In the genomic region with DNA sequence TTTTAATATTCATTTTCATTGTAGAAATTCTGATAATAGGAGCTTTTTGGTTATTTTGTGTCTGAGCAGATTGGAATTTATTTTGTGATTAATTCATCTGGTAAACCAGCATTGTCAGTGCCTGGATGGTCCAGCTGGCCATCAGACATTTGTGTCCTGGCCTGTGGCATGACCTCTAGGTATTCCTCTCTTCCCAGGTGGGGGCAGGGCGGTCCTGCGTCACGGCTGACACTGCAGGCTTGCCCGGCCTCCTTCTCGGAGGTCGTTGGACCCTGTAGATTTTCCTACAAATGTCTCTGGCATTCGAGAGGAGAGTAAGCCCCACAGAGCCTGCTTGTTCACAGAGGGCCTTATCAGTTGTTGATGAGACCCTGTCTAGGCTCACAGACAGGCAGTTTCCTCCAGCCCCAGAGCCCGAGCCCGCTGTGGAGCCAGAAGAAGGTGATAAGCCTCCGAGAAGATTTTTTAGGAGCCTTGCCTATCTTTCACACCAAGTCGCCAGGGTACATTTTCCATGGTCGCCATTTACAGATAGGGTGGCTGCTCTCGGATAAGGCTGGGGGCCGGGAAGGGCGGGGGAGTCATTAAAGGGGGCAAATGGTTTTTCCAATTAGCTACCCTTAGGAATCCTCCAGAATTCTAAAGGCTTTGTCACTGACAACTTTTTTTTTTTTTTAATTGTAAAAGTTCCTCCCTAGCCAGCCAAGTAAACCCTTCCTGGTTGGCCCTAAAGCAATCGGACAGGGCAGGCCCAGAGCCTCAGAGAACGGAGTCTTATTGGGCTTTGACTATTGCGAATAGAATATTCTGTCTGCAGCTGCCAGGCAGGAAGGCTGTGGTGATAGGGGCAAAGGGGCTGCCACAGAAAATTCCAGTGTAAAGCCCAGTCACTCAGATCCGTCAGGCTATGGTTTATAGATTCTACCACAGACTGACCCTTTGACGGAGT, we compare ENCODE assay signal across 15 cellular contexts.
DNase-seq lines count a peak whose midpoint lies in the region; ATAC-seq and TF ChIP-seq lines count a peak whose summit lies in the region.
"Had no signal": no experiment of that assay in that cellular context is flagged by ENCODE, and none has a peak within 500 bp of the region (broad histone marks: within the 10 kb centered on the region; RNA-seq: fewer than 3 reads in every experiment).

No MANE protein-coding gene starts in this region.

- peak overlapping the region; percentile 84 for H3K27ac Mint-ChIP-seq in endodermal cell
- H3K27ac Mint-ChIP-seq: B cell had no signal

- H3K36me3 ChIP-seq in cardiac muscle cell (no peaks in the 10 kb centered on the region), endodermal cell (ENCODE audit: control insufficient read depth, insufficient read depth, low read length) (no peaks in the 10 kb centered on the region)

- intact Hi-C loops in cardiac septum (cut with DNase I), result no loop called here

- 80 to 87% methylated on average over 14 to 20 of the region's 20 CpGs for WGBS in endodermal cell (ENCODE audit: insufficient coverage in 1 of 2, insufficient read length in 1 of 2), 2 experiments

- TF ChIP-seq CTCF in cardiac muscle cell (IDR thresholded peaks at IDR 0.05; ENCODE audit: low read depth, low read length), result no peak
- TF ChIP-seq CTCF in endodermal cell (conservative IDR thresholded peaks at IDR 0.05), result no peak

- H3K27me3 ChIP-seq in cardiac muscle cell (no peaks in the 10 kb centered on the region), endodermal cell (ENCODE audit: control insufficient read depth, insufficient read depth, low read length, poor library complexity, severe bottlenecking) (peaks cover 5% of the 10 kb centered on the region)

- H3K36me3 Mint-ChIP-seq in endodermal cell (ENCODE audit: low read depth), result peaks cover 4% of the 10 kb centered on the region

- peaks cover 42% of the 10 kb centered on the region for H3K4me1 ChIP-seq in cardiac muscle cell (ENCODE audit: low read depth)
- H3K4me1 ChIP-seq in endodermal cell (ENCODE audit: control insufficient read depth, insufficient read depth, low read length), result peaks cover 4% of the 10 kb centered on the region

- ATAC-seq in HG02678 (IDR thresholded peaks at IDR 0.05; ENCODE audit: unreplicated experiment) (no peak), GM18909 (IDR thresholded peaks at IDR 0.05; ENCODE audit: poor library complexity, unreplicated experiment) (no peak)

- H3K27me3 Mint-ChIP-seq in endodermal cell (ENCODE audit: insufficient read depth), result peaks cover 3% of the 10 kb centered on the region

- peak overlapping the region; percentile 6 for H3K4me3 ChIP-seq in cardiac muscle cell
- H3K4me3 ChIP-seq in endodermal cell (ENCODE audit: low read length), result no peak overlapping the region

- DNase-seq in cardiac muscle cell (ENCODE audit: low read depth in 1 of 2, low spot score in 1 of 2), result peak in 1 of 2 donors; percentile 75
- DNase-seq in cardiac septum (ENCODE audit: low spot score), result no peak
- peak; percentile 73 for DNase-seq in endodermal cell
- peak; percentile 32 for DNase-seq in iPS-NIHi7 (ENCODE audit: extremely low spot score)
- no peak for DNase-seq in activated CD8-positive, alpha-beta memory T cell treated with anti-CD3 and anti-CD28 coated beads for 24 hours
- DNase-seq: DMS 273 treated with DMSO at 0.1 percent for 48 hours, DND-41, GOT3, NCI-H1092 treated with DMSO at 0.1 percent for 48 hours, NCI-H1694, NCI-H774, SIG-M5 had no signal

- H3K27ac ChIP-seq in cardiac muscle cell (peak overlapping the region; percentile 98), endodermal cell (ENCODE audit: low read depth, low read length) (no peak overlapping the region)

- peaks cover 11% of the 10 kb centered on the region for H3K9me3 Mint-ChIP-seq in endodermal cell

- no peak overlapping the region for H3K9ac ChIP-seq in endodermal cell (ENCODE audit: extremely low read depth, low read length, poor library complexity, severe bottlenecking)

- H3K4me3 Mint-ChIP-seq in endodermal cell, result peak overlapping the region; percentile 24
- H3K4me3 Mint-ChIP-seq: B cell had no signal

- H3K9me3 ChIP-seq in cardiac muscle cell (ENCODE audit: low read depth), result no peaks in the 10 kb centered on the region
- peaks cover 17% of the 10 kb centered on the region for H3K9me3 ChIP-seq in endodermal cell (ENCODE audit: control insufficient read depth, low read length)

- H3K4me1 Mint-ChIP-seq in endodermal cell, result peaks cover 33% of the 10 kb centered on the region
- H3K4me1 Mint-ChIP-seq: B cell had no signal

Comparison
In these comparisons a context has a peak if more than half of its experiments do, and no peak if none do; other contexts are left out.
1. DNase-seq: peak in endodermal cell (single experiment) and iPS-NIHi7 (single experiment); none in cardiac septum (single experiment) and activated CD8-positive, alpha-beta memory T cell treated with anti-CD3 and anti-CD28 coated beads for 24 hours (single experiment).